ENCODE assay signal across 27 cellular contexts in genomic region chr13:77387607-77388200, GRCh38.
A peak's percentile ranks its signal among the peaks of the same experiment; 100 is the strongest.
DNase-seq lines count a peak whose midpoint lies in the region; ATAC-seq and TF ChIP-seq lines count a peak whose summit lies in the region.
"Had no signal": no experiment of that assay in that cellular context is flagged by ENCODE, and none has a peak within 500 bp of the region (broad histone marks: within the 10 kb centered on the region; RNA-seq: fewer than 3 reads in every experiment).

No MANE protein-coding gene starts in this region.

- DNase-seq in GM23248: peak; percentile 24
- DNase-seq in M059J (ENCODE audit: low read depth): peak; percentile 9
- peak in 1 of 3 donors; percentile 26 for DNase-seq in right cardiac atrium
- no peak for DNase-seq in stimulated activated effector memory CD8-positive, alpha-beta T cell treated with anti-CD3 and anti-CD28 coated beads, Interleukin-12 subunit alpha, Interleukin-12 subunit beta, amount 100 ng/mL, for 72 hours (ENCODE audit: low spot score in 2 of 2)
- DNase-seq in dorsolateral prefrontal cortex: no peak
- no peak for DNase-seq in NCI-H1694 treated with DMSO at 0.1 percent for 48 hours (lab: John Stamatoyannopoulos, UW)
- DNase-seq in T1000 (lab: John Stamatoyannopoulos, UW): no peak
- DNase-seq: activated CD4-positive, alpha-beta T cell treated with anti-CD3 and anti-CD28 coated beads, Interleukin-2, amount 10 ng/mL, durations not matched to agents 24 days and 14 days; activated CD8-positive, alpha-beta memory T cell treated with anti-CD3 and anti-CD28 coated beads, Interleukin-2, amount 10 ng/mL, durations not matched to agents 7 days and 5 days; activated naive CD4-positive, alpha-beta T cell treated with anti-CD3 and anti-CD28 coated beads, Interleukin-2, amount 10 ng/mL, durations not matched to agents 7 days and 5 days; DMS79 treated with DMSO at 0.1 percent for 48 hours; endodermal cell; glutamatergic neuron; KG1; mesendoderm; naive B cell; NCI-H1048; NCI-H2029; NCI-H446; occipital lobe; retina; SJCRH30; T-helper 1 cell had no signal

- peak; percentile 11 to 53 for ATAC-seq in right cardiac atrium
- no peak for ATAC-seq in stimulated activated effector memory CD8-positive, alpha-beta T cell treated with anti-CD3 and anti-CD28 coated beads, Interleukin-12 subunit alpha, Interleukin-12 subunit beta, amount 100 ng/mL, for 72 hours
- no peak for ATAC-seq in HG03159 (IDR thresholded peaks at IDR 0.05; ENCODE audit: unreplicated experiment)
- ATAC-seq: HCT116 had no signal

- TF ChIP-seq CTCF in dorsolateral prefrontal cortex (IDR thresholded peaks at IDR 0.05 in 54 of 56, conservative IDR thresholded peaks at IDR 0.05 in 2 of 56; ENCODE audit: low read depth in 1 of 56, partially characterized antibody in 56 of 56): no peak

- H3K4me3 ChIP-seq in GM23248: peak overlapping the region; percentile 42
- no peak overlapping the region for H3K4me3 ChIP-seq in right cardiac atrium (ENCODE audit: low read length)
- no peak overlapping the region for H3K4me3 ChIP-seq in dorsolateral prefrontal cortex
- H3K4me3 ChIP-seq: SJCRH30 had no signal

- no peak overlapping the region for H3K4me3 Mint-ChIP-seq in stimulated activated effector memory CD8-positive, alpha-beta T cell treated with anti-CD3 and anti-CD28 coated beads, Interleukin-12 subunit alpha, Interleukin-12 subunit beta, amount 100 ng/mL, for 72 hours
- H3K4me3 Mint-ChIP-seq: activated CD4-positive, alpha-beta T cell treated with anti-CD3 and anti-CD28 coated beads, Interleukin-2, amount 10 ng/mL, durations not matched to agents 24 days and 14 days; activated CD8-positive, alpha-beta memory T cell treated with anti-CD3 and anti-CD28 coated beads, Interleukin-2, amount 10 ng/mL, durations not matched to agents 7 days and 5 days; activated naive CD4-positive, alpha-beta T cell treated with anti-CD3 and anti-CD28 coated beads, Interleukin-2, amount 10 ng/mL, durations not matched to agents 7 days and 5 days; endodermal cell; stimulated activated memory B cell treated with anti-CD40 and anti-IgM and Interleukin-4, amounts not matched to agents 10 μg/mL and 1 μg/mL and 100 μg/mL, for 72 hours had no signal

- no peaks in the 10 kb centered on the region for H4K20me1 ChIP-seq in GM23248 (ENCODE audit: insufficient read depth)

- H3K4me1 Mint-ChIP-seq in stimulated activated effector memory CD8-positive, alpha-beta T cell treated with anti-CD3 and anti-CD28 coated beads, Interleukin-12 subunit alpha, Interleukin-12 subunit beta, amount 100 ng/mL, for 72 hours: peaks cover 30% of the 10 kb centered on the region
- H3K4me1 Mint-ChIP-seq: activated naive CD4-positive, alpha-beta T cell treated with anti-CD3 and anti-CD28 coated beads, Interleukin-2, amount 10 ng/mL, durations not matched to agents 7 days and 5 days; endodermal cell; naive B cell; stimulated activated memory B cell treated with anti-CD40 and anti-IgM and Interleukin-4, amounts not matched to agents 10 μg/mL and 1 μg/mL and 100 μg/mL, for 72 hours had no signal

- no peaks in the 10 kb centered on the region for H3K36me3 ChIP-seq in GM23248 (ENCODE audit: low read depth)
- H3K36me3 ChIP-seq: SJCRH30 had no signal

- peak overlapping the region; percentile 2 for H3K27ac Mint-ChIP-seq in stimulated activated effector memory CD8-positive, alpha-beta T cell treated with anti-CD3 and anti-CD28 coated beads, Interleukin-12 subunit alpha, Interleukin-12 subunit beta, amount 100 ng/mL, for 72 hours
- H3K27ac Mint-ChIP-seq: activated CD4-positive, alpha-beta T cell treated with anti-CD3 and anti-CD28 coated beads, Interleukin-2, amount 10 ng/mL, durations not matched to agents 24 days and 14 days; activated CD8-positive, alpha-beta memory T cell treated with anti-CD3 and anti-CD28 coated beads, Interleukin-2, amount 10 ng/mL, durations not matched to agents 7 days and 5 days; activated naive CD4-positive, alpha-beta T cell treated with anti-CD3 and anti-CD28 coated beads, Interleukin-2, amount 10 ng/mL, durations not matched to agents 7 days and 5 days; endodermal cell; stimulated activated memory B cell treated with anti-CD40 and anti-IgM and Interleukin-4, amounts not matched to agents 10 μg/mL and 1 μg/mL and 100 μg/mL, for 72 hours had no signal

- H3K36me3 Mint-ChIP-seq in stimulated activated effector memory CD8-positive, alpha-beta T cell treated with anti-CD3 and anti-CD28 coated beads, Interleukin-12 subunit alpha, Interleukin-12 subunit beta, amount 100 ng/mL, for 72 hours: no peaks in the 10 kb centered on the region
- H3K36me3 Mint-ChIP-seq: activated CD8-positive, alpha-beta memory T cell treated with anti-CD3 and anti-CD28 coated beads, Interleukin-2, amount 10 ng/mL, durations not matched to agents 7 days and 5 days; activated naive CD4-positive, alpha-beta T cell treated with anti-CD3 and anti-CD28 coated beads, Interleukin-2, amount 10 ng/mL, durations not matched to agents 7 days and 5 days; naive B cell; stimulated activated memory B cell treated with anti-CD40 and anti-IgM and Interleukin-4, amounts not matched to agents 10 μg/mL and 1 μg/mL and 100 μg/mL, for 72 hours had no signal

- H3K27ac ChIP-seq in GM23248 (peak overlapping the region; percentile 67), right cardiac atrium (ENCODE audit: low read length) (peak overlapping the region; percentile 78), dorsolateral prefrontal cortex (no peak overlapping the region)
- H3K27ac ChIP-seq: SJCRH30, VCaP had no signal

- H2AFZ ChIP-seq in GM23248: peak overlapping the region; percentile 19

- H3K4me2 ChIP-seq in GM23248 (ENCODE audit: unreplicated experiment): peak overlapping the region; percentile 54

- H3K9me3 ChIP-seq in GM23248 (ENCODE audit: low read depth) (no peaks in the 10 kb centered on the region), right cardiac atrium (ENCODE audit: control insufficient read depth, low read length) (no peaks in the 10 kb centered on the region)
- H3K9me3 ChIP-seq: SJCRH30 had no signal

- no peaks in the 10 kb centered on the region for H3K9me2 ChIP-seq in GM23248 (ENCODE audit: insufficient read depth)

- intact Hi-C loops in right cardiac atrium (cut with DNase I) (no loop called here), dorsolateral prefrontal cortex (cut with DNase I) (no loop called here)

- H3K27me3 ChIP-seq in GM23248 (replicated peaks; ENCODE audit: insufficient read depth): no peaks in the 10 kb centered on the region
- no peaks in the 10 kb centered on the region for H3K27me3 ChIP-seq in right cardiac atrium (ENCODE audit: control insufficient read depth, insufficient read depth)
- H3K27me3 ChIP-seq in dorsolateral prefrontal cortex: no peaks in the 10 kb centered on the region
- H3K27me3 ChIP-seq: SJCRH30 had no signal

- no peaks in the 10 kb centered on the region for H3K79me2 ChIP-seq in GM23248 (ENCODE audit: insufficient read depth)

- H3K4me1 ChIP-seq in GM23248 (ENCODE audit: insufficient read depth) (peaks cover 51% of the 10 kb centered on the region), right cardiac atrium (ENCODE audit: control insufficient read depth, insufficient read depth, low read length) (peaks cover 8% of the 10 kb centered on the region)
- H3K4me1 ChIP-seq: SJCRH30 had no signal

- peaks cover 31% of the 10 kb centered on the region for H3F3A ChIP-seq in GM23248 (ENCODE audit: insufficient read depth)

- H3K9ac ChIP-seq in GM23248: no peak overlapping the region

- 10 to 12% methylated on average over 5 of the region's 5 CpGs for WGBS in GM23248 (ENCODE audit: low coverage in 1 of 2, low lambda C conversion rate in 2 of 2, missing lambda C conversion rate in 2 of 2), 2 experiments
- WGBS in right cardiac atrium: 51% methylated on average over 5 of the region's 5 CpGs

- no peaks in the 10 kb centered on the region for H3K9me3 Mint-ChIP-seq in stimulated activated effector memory CD8-positive, alpha-beta T cell treated with anti-CD3 and anti-CD28 coated beads, Interleukin-12 subunit alpha, Interleukin-12 subunit beta, amount 100 ng/mL, for 72 hours
- H3K9me3 Mint-ChIP-seq: activated naive CD4-positive, alpha-beta T cell treated with anti-CD3 and anti-CD28 coated beads, Interleukin-2, amount 10 ng/mL, durations not matched to agents 7 days and 5 days; stimulated activated memory B cell treated with anti-CD40 and anti-IgM and Interleukin-4, amounts not matched to agents 10 μg/mL and 1 μg/mL and 100 μg/mL, for 72 hours had no signal

- in situ Hi-C loops in GM23248 (cut with MboI): no loop called here

Comparison
In these comparisons a context has a peak if more than half of its experiments do, and no peak if none do; other contexts are left out.
1. DNase-seq: peak in GM23248 (single experiment) and M059J (single experiment); none in stimulated activated effector memory CD8-positive, alpha-beta T cell treated with anti-CD3 and anti-CD28 coated beads, Interleukin-12 subunit alpha, Interleukin-12 subunit beta, amount 100 ng/mL, for 72 hours (0 of 2), dorsolateral prefrontal cortex (0 of 10), NCI-H1694 treated with DMSO at 0.1 percent for 48 hours (single experiment) and T1000 (single experiment).
2. H3K27ac ChIP-seq: peak in GM23248 (single experiment) and right cardiac atrium (single experiment); none in dorsolateral prefrontal cortex (0 of 59).
3. ATAC-seq: peak in right cardiac atrium (2 of 2); none in stimulated activated effector memory CD8-positive, alpha-beta T cell treated with anti-CD3 and anti-CD28 coated beads, Interleukin-12 subunit alpha, Interleukin-12 subunit beta, amount 100 ng/mL, for 72 hours (single experiment) and HG03159 (single experiment).